2 cellular contexts compared by ENCODE assay signal in the genomic region with DNA sequence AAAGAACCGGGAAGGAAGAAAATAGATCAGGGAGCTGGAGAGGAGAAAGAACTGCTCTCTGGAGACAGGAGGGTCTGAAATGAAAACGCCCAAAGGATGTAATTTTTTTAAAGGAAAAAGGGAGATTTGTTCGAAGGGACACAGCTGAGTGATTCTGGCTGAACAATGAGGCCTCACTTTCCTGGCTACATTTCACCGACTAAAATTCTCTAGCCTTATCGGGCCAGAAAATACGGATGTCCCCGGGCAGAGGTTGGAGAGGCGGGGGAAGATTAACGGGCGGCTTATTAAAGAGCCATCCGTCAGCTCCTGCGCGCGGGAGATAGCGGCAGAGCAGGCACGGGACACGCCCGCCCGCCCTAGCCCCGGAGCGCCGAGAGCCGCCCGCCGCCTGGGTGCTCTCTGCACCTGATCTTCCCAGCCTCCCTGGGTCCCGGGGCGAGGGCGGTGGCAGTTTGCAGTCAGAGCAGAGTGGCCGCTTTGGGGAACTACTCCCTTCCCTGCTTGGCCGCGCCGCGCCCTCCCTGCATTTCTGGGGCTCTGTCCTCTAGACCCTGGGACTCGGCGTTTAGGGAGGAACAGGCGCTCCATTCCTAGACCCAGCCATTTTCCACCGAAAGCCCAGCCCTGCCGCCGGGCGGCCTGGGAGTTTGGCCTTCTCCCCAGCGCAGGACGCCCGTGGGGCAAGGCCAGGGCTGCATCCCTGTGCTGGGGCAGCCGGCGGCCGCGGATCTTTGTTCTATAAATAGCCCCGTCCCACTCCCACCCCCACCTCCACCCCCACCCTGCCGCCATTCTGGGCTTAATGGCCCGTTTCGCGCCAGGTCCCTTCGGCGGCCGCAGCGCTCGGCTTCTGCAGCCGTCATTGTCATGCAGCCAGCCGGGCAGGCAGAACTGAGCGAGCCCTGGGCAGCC.
A peak's percentile ranks its signal among the peaks of the same experiment; 100 is the strongest.
TF ChIP-seq lines count a peak whose summit lies in the region.

No MANE protein-coding gene starts in this region.

TF ChIP-seq in A549, 52 proteins besides CTCF, POLR2A, EP300 and RAD21:
- TF ChIP-seq, protein P1, sequence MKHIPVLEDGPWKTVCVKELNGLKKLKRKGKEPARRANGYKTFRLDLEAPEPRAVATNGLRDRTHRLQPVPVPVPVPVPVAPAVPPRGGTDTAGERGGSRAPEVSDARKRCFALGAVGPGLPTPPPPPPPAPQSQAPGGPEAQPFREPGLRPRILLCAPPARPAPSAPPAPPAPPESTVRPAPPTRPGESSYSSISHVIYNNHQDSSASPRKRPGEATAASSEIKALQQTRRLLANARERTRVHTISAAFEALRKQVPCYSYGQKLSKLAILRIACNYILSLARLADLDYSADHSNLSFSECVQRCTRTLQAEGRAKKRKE (CRISPR knock-in tag; IDR thresholded peaks at IDR 0.05; ENCODE audit: low read depth), result no peak
- TF ChIP-seq, protein P2, sequence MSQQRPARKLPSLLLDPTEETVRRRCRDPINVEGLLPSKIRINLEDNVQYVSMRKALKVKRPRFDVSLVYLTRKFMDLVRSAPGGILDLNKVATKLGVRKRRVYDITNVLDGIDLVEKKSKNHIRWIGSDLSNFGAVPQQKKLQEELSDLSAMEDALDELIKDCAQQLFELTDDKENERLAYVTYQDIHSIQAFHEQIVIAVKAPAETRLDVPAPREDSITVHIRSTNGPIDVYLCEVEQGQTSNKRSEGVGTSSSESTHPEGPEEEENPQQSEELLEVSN (IDR thresholded peaks at IDR 0.05; ENCODE audit: borderline replicate concordance, low read depth), result no peak
- TF ChIP-seq EHMT2 (IDR thresholded peaks at IDR 0.05; ENCODE audit: low read depth) (no peak), FOXS1 (CRISPR knock-in tag; IDR thresholded peaks at IDR 0.05) (no peak), HOXB13 (CRISPR knock-in tag; IDR thresholded peaks at IDR 0.05; ENCODE audit: low read depth) (no peak), MAFK (IDR thresholded peaks at IDR 0.05; ENCODE audit: partially characterized antibody) (no peak), FOSL2 (IDR thresholded peaks at IDR 0.05) (no peak), FOSL2 (CRISPR knock-in tag; IDR thresholded peaks at IDR 0.05) (no peak), CHD4 (IDR thresholded peaks at IDR 0.05; ENCODE audit: borderline replicate concordance) (no peak), ZC3H11A (IDR thresholded peaks at IDR 0.05) (no peak), SREBF2 (IDR thresholded peaks at IDR 0.05) (no peak), MAZ (IDR thresholded peaks at IDR 0.05; ENCODE audit: borderline replicate concordance, low read depth, low read length) (no peak), HEYL (CRISPR knock-in tag; IDR thresholded peaks at IDR 0.05) (no peak), ZNF302 (CRISPR knock-in tag; IDR thresholded peaks at IDR 0.05) (no peak), RARB (CRISPR knock-in tag; IDR thresholded peaks at IDR 0.05) (no peak), TP53 (CRISPR knock-in tag; IDR thresholded peaks at IDR 0.05) (no peak), POLR2AphosphoS2 (conservative IDR thresholded peaks at IDR 0.05; ENCODE audit: low read length) (no peak), TFCP2L1 (CRISPR knock-in tag; IDR thresholded peaks at IDR 0.05) (no peak)
- TF ChIP-seq, protein P3, sequence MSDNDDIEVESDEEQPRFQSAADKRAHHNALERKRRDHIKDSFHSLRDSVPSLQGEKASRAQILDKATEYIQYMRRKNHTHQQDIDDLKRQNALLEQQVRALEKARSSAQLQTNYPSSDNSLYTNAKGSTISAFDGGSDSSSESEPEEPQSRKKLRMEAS (IDR thresholded peaks at IDR 0.05), result no peak
- TF ChIP-seq, protein P4, sequence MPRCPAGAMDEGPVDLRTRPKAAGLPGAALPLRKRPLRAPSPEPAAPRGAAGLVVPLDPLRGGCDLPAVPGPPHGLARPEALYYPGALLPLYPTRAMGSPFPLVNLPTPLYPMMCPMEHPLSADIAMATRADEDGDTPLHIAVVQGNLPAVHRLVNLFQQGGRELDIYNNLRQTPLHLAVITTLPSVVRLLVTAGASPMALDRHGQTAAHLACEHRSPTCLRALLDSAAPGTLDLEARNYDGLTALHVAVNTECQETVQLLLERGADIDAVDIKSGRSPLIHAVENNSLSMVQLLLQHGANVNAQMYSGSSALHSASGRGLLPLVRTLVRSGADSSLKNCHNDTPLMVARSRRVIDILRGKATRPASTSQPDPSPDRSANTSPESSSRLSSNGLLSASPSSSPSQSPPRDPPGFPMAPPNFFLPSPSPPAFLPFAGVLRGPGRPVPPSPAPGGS (IDR thresholded peaks at IDR 0.05), result no peak

TF ChIP-seq in H1, 55 proteins besides CTCF, POLR2A, EP300 and RAD21:
- TF ChIP-seq NRF1 (IDR thresholded peaks at IDR 0.05; ENCODE audit: low read depth, low read length) (no peak), RNF2 (IDR thresholded peaks at IDR 0.05; ENCODE audit: borderline replicate concordance, low read depth, low read length, missing control alignments, poor library complexity, severe bottlenecking) (peak; percentile 9), EZH2 (IDR thresholded peaks at IDR 0.05; ENCODE audit: low read depth, low read length, severe bottlenecking) (peak; percentile 40), KDM4A (IDR thresholded peaks at IDR 0.05; ENCODE audit: low read depth, low read length, severe bottlenecking) (peak; percentile 63), TAF1 (IDR thresholded peaks at IDR 0.05; ENCODE audit: low read depth, low read length) (0 out of 2 replicates have a peak, but pooled peaks have one; percentile 37), HDAC6 (IDR thresholded peaks at IDR 0.05; ENCODE audit: low read depth, low read length) (no peak), JUN (IDR thresholded peaks at IDR 0.05; ENCODE audit: low read depth, low read length) (no peak), SUZ12 (IDR thresholded peaks at IDR 0.05; ENCODE audit: low read length) (peak; percentile 64), RBBP5 (IDR thresholded peaks at IDR 0.05; ENCODE audit: borderline replicate concordance, low read depth, low read length) (peak; percentile 52; the same call in 1 of the 2 replicates), CREB1 (IDR thresholded peaks at IDR 0.05) (0 out of 2 replicates have a peak, but pooled peaks have one; percentile 19)
- TF ChIP-seq, protein P3 (IDR thresholded peaks at IDR 0.05), result peak; percentile 71; the same call in 1 of the 2 replicates
